Comparison of ENCODE assay signal across 1 cellular context in the genomic region with DNA sequence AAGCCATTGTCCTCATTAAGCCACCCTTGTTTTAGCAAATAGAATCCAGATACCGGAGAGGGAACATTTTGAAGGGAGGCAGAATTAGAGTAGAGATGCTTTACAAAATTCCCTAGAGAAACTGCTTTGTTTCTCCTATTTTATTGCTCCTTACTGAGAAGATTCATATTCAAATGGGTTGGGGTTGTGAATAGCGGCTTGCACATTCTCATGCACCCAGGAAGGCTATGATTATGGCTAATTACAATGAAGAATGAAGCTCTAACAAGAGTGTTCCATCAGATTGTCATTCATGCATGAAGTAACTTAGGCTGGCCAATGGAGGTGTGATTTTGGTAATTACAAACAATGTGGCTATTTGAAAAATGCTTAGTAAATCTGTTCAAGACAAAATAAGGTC.
TF ChIP-seq lines count a peak whose summit lies in the region.

No MANE protein-coding gene starts in this region.

TF ChIP-seq in HCT116, 20 proteins besides CTCF, POLR2A, EP300 and RAD21 (continued from another document):
- TF ChIP-seq, protein P1, sequence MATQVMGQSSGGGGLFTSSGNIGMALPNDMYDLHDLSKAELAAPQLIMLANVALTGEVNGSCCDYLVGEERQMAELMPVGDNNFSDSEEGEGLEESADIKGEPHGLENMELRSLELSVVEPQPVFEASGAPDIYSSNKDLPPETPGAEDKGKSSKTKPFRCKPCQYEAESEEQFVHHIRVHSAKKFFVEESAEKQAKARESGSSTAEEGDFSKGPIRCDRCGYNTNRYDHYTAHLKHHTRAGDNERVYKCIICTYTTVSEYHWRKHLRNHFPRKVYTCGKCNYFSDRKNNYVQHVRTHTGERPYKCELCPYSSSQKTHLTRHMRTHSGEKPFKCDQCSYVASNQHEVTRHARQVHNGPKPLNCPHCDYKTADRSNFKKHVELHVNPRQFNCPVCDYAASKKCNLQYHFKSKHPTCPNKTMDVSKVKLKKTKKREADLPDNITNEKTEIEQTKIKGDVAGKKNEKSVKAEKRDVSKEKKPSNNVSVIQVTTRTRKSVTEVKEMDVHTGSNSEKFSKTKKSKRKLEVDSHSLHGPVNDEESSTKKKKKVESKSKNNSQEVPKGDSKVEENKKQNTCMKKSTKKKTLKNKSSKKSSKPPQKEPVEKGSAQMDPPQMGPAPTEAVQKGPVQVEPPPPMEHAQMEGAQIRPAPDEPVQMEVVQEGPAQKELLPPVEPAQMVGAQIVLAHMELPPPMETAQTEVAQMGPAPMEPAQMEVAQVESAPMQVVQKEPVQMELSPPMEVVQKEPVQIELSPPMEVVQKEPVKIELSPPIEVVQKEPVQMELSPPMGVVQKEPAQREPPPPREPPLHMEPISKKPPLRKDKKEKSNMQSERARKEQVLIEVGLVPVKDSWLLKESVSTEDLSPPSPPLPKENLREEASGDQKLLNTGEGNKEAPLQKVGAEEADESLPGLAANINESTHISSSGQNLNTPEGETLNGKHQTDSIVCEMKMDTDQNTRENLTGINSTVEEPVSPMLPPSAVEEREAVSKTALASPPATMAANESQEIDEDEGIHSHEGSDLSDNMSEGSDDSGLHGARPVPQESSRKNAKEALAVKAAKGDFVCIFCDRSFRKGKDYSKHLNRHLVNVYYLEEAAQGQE (IDR thresholded peaks at IDR 0.05; ENCODE audit: low read depth), result no peak
- TF ChIP-seq SP1 (IDR thresholded peaks at IDR 0.05; ENCODE audit: low read depth) (no peak), CBX3 (IDR thresholded peaks at IDR 0.05; ENCODE audit: low read depth) (no peak), JUND (IDR thresholded peaks at IDR 0.05) (no peak), SIN3A (IDR thresholded peaks at IDR 0.05; ENCODE audit: low read depth) (no peak), TCF7L2 (IDR thresholded peaks at IDR 0.05; ENCODE audit: borderline replicate concordance, extremely low read depth, insufficient read depth, insufficient read length) (no peak), CEBPB (IDR thresholded peaks at IDR 0.05; ENCODE audit: low read depth) (no peak), ZNF274 (IDR thresholded peaks at IDR 0.05; ENCODE audit: low read depth, low read length) (no peak), EZH2 (IDR thresholded peaks at IDR 0.05) (no peak), ELF1 (IDR thresholded peaks at IDR 0.05; ENCODE audit: borderline replicate concordance, low read depth) (no peak), SRF (IDR thresholded peaks at IDR 0.05; ENCODE audit: low read depth) (no peak), YY1 (IDR thresholded peaks at IDR 0.05; ENCODE audit: extremely low read depth, insufficient replicate concordance, low read depth, low read length) (no peak), EGR1 (IDR thresholded peaks at IDR 0.05; ENCODE audit: low read depth) (no peak), POLR2AphosphoS5 (IDR thresholded peaks at IDR 0.05; ENCODE audit: low read depth, low read length) (no peak)
- TF ChIP-seq, protein P2, sequence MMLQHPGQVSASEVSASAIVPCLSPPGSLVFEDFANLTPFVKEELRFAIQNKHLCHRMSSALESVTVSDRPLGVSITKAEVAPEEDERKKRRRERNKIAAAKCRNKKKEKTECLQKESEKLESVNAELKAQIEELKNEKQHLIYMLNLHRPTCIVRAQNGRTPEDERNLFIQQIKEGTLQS (IDR thresholded peaks at IDR 0.05), result no peak
- TF ChIP-seq, protein P3, sequence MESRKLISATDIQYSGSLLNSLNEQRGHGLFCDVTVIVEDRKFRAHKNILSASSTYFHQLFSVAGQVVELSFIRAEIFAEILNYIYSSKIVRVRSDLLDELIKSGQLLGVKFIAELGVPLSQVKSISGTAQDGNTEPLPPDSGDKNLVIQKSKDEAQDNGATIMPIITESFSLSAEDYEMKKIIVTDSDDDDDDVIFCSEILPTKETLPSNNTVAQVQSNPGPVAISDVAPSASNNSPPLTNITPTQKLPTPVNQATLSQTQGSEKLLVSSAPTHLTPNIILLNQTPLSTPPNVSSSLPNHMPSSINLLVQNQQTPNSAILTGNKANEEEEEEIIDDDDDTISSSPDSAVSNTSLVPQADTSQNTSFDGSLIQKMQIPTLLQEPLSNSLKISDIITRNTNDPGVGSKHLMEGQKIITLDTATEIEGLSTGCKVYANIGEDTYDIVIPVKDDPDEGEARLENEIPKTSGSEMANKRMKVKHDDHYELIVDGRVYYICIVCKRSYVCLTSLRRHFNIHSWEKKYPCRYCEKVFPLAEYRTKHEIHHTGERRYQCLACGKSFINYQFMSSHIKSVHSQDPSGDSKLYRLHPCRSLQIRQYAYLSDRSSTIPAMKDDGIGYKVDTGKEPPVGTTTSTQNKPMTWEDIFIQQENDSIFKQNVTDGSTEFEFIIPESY (IDR thresholded peaks at IDR 0.05; ENCODE audit: extremely low read depth, insufficient replicate concordance, low read length), result no peak
